28 cellular contexts compared by ENCODE assay signal in genomic region chr16:79800016-79800608, GRCh38.
DNase-seq lines count a peak whose midpoint lies in the region; ATAC-seq, FAIRE-seq and TF ChIP-seq lines count a peak whose summit lies in the region.
"Had no signal": no experiment of that assay in that cellular context is flagged by ENCODE, and none has a peak within 500 bp of the region (broad histone marks: within the 10 kb centered on the region; RNA-seq: fewer than 3 reads in every experiment).

No MANE protein-coding gene starts in this region.

- no peaks in the 10 kb centered on the region for H3K36me3 Mint-ChIP-seq in CD8-positive, alpha-beta T cell

- TF ChIP-seq CTCF in GM12864 (IDR thresholded peaks at IDR 0.05; ENCODE audit: low read depth, low read length, missing control alignments) (no peak), bronchial epithelial cell (IDR thresholded peaks at IDR 0.05; ENCODE audit: insufficient read depth, low read length, severe bottlenecking) (no peak)
- TF ChIP-seq CTCF in CD8-positive, alpha-beta T cell (IDR thresholded peaks at IDR 0.05): no peak

- no peak for FAIRE-seq in bronchial epithelial cell (lab: Jason Lieb, UNC)

- H3K4me3 ChIP-seq in GM12864 (ENCODE audit: low read depth, low read length): no peak overlapping the region
- H3K4me3 ChIP-seq in bronchial epithelial cell (ENCODE audit: low read depth, low read length): no peak overlapping the region
- no peak overlapping the region for H3K4me3 ChIP-seq in CD8-positive, alpha-beta T cell (ENCODE audit: low read depth, low read length)
- H3K4me3 ChIP-seq: GM23248, SJCRH30 had no signal

- H3K27ac ChIP-seq in CD8-positive, alpha-beta T cell (ENCODE audit: low read depth, low read length): no peak overlapping the region
- H3K27ac ChIP-seq: GM23248, SJCRH30 had no signal

- peaks cover 3% of the 10 kb centered on the region for H3K27me3 Mint-ChIP-seq in CD8-positive, alpha-beta T cell (ENCODE audit: low read depth)

- ATAC-seq in GM19395 (IDR thresholded peaks at IDR 0.05; ENCODE audit: unreplicated experiment): peak; percentile 54
- ATAC-seq in HG03025 (IDR thresholded peaks at IDR 0.05; ENCODE audit: low FRiP score, unreplicated experiment): peak; percentile 82
- ATAC-seq in HG03045 (IDR thresholded peaks at IDR 0.05; ENCODE audit: unreplicated experiment): no peak
- ATAC-seq in CD8-positive, alpha-beta T cell: no peak
- ATAC-seq: PC-3, Right ventricle myocardium inferior, SK-N-SH treated with all-trans-retinoic acid at 6 μM for 48 hours had no signal

- H3K4me3 Mint-ChIP-seq in CD8-positive, alpha-beta T cell: no peak overlapping the region
- H3K4me3 Mint-ChIP-seq: CD4-positive, alpha-beta T cell; H9 had no signal

- H3K4me1 ChIP-seq in CD8-positive, alpha-beta T cell (ENCODE audit: insufficient read depth, low read length): no peaks in the 10 kb centered on the region
- H3K4me1 ChIP-seq: Caco-2, SJCRH30 had no signal

- CTCF ChIA-PET in CD8-positive, alpha-beta T cell (lab: Charles Lee): no interaction called here

- intact Hi-C loops in CD8-positive, alpha-beta T cell (cut with DNase I, micrococcal nuclease): no loop called here

- no peaks in the 10 kb centered on the region for H3K9me3 Mint-ChIP-seq in CD8-positive, alpha-beta T cell
- H3K9me3 Mint-ChIP-seq: CD4-positive, alpha-beta T cell; H9 had no signal

- H3K9me3 ChIP-seq in CD8-positive, alpha-beta T cell (ENCODE audit: low read length): no peaks in the 10 kb centered on the region
- H3K9me3 ChIP-seq: Caco-2, SJCRH30 had no signal

- POLR2A ChIA-PET in CD8-positive, alpha-beta T cell (lab: Charles Lee): no interaction called here

- DNase-seq in GM12864 (ENCODE audit: low read depth) (peak; percentile 3), bronchial epithelial cell (ENCODE audit: low read depth) (peak; percentile 63), foreskin melanocyte (no peak)
- DNase-seq in activated CD4-positive, alpha-beta T cell treated with anti-CD3 and anti-CD28 coated beads, Interleukin-2, amount 50 U/mL, for 1 hour: no peak
- no peak for DNase-seq in CD8-positive, alpha-beta T cell
- DNase-seq: Caco-2; CD4-positive, alpha-beta T cell; DMS 273 treated with DMSO at 0.1 percent for 48 hours; DMS79; EL; GDM1; GM23248; H9; KG1; NCI-H1092; NCI-H1436; NCI-H187 treated with DMSO at 0.1 percent for 48 hours; NCI-H2107; NCI-H524; NCI-H748 treated with DMSO at 0.1 percent for 48 hours; PC-3; SJCRH30; T-helper 2 cell had no signal

- H3K4me1 Mint-ChIP-seq in CD8-positive, alpha-beta T cell (ENCODE audit: low read depth): no peaks in the 10 kb centered on the region

- H3K27me3 ChIP-seq in bronchial epithelial cell (ENCODE audit: control insufficient read depth, insufficient read depth, low read length): no peaks in the 10 kb centered on the region
- H3K27me3 ChIP-seq in CD8-positive, alpha-beta T cell (ENCODE audit: insufficient read depth, low read length): no peaks in the 10 kb centered on the region
- H3K27me3 ChIP-seq: SJCRH30 had no signal

- H3K27ac Mint-ChIP-seq in CD8-positive, alpha-beta T cell: no peak overlapping the region
- H3K27ac Mint-ChIP-seq: CD4-positive, alpha-beta T cell; H9 had no signal

- H3K36me3 ChIP-seq in bronchial epithelial cell (ENCODE audit: control insufficient read depth, insufficient read depth, low read length): no peaks in the 10 kb centered on the region
- no peaks in the 10 kb centered on the region for H3K36me3 ChIP-seq in CD8-positive, alpha-beta T cell (ENCODE audit: insufficient read depth, low read length)
- H3K36me3 ChIP-seq: SJCRH30 had no signal

Comparison
In these comparisons a context has a peak if more than half of its experiments do, and no peak if none do; other contexts are left out.
1. DNase-seq: peak in GM12864 (single experiment) and bronchial epithelial cell (single experiment); none in activated CD4-positive, alpha-beta T cell treated with anti-CD3 and anti-CD28 coated beads, Interleukin-2, amount 50 U/mL, for 1 hour (single experiment), foreskin melanocyte (single experiment) and CD8-positive, alpha-beta T cell (0 of 7).
2. ATAC-seq: peak in GM19395 (single experiment) and HG03025 (single experiment); none in HG03045 (single experiment) and CD8-positive, alpha-beta T cell (single experiment).